Comparison of ENCODE assay signal across 18 cellular contexts in genomic region chr7:7209412-7210050, GRCh38. TPM values are rescaled to one million over a fixed set of nuclear protein-coding genes. Genes with fewer than 3 reads are reported as not detected.
DNase-seq lines count a peak whose midpoint lies in the region; ATAC-seq, FAIRE-seq and TF ChIP-seq lines count a peak whose summit lies in the region.
"Had no signal": no experiment of that assay in that cellular context is flagged by ENCODE, and none has a peak within 500 bp of the region (broad histone marks: within the 10 kb centered on the region; RNA-seq: fewer than 3 reads in every experiment).

No MANE protein-coding gene starts in this region.

- no peaks in the 10 kb centered on the region for H3K23me2 ChIP-seq in H9 (ENCODE audit: insufficient read length, low read depth, low read length, poor library complexity, severe bottlenecking)

- intact Hi-C loops in upper lobe of right lung (cut with DNase I), result no loop called here

- H2BK12ac ChIP-seq in H9 (ENCODE audit: insufficient read length, low read depth, low read length), result peak overlapping the region; percentile 36

- H3K9me3 ChIP-seq in H9 (ENCODE audit: control insufficient read depth, low read depth, low read length) (no peaks in the 10 kb centered on the region), iPS-18a (ENCODE audit: control insufficient read depth, low read depth, low read length) (no peaks in the 10 kb centered on the region), upper lobe of right lung (no peaks in the 10 kb centered on the region)
- H3K9me3 ChIP-seq: SJSA1 had no signal

- H3K27ac Mint-ChIP-seq in H9, result peak overlapping the region; percentile 96 to 98 (median 98)
- peak overlapping the region; percentile 5 for H3K27ac Mint-ChIP-seq in stimulated activated memory B cell treated with anti-CD40 and anti-IgM and Interleukin-4, amounts not matched to agents 10 μg/mL and 1 μg/mL and 100 μg/mL, for 72 hours
- H3K27ac Mint-ChIP-seq: CD4-positive, CD25-positive, alpha-beta regulatory T cell had no signal

- no peak overlapping the region; the same call in 1 of the 2 replicates for H3K4ac ChIP-seq in H9 (ENCODE audit: low read depth, low read length)

- no peak overlapping the region for H3K56ac ChIP-seq in H9 (ENCODE audit: insufficient read length, low read depth, low read length)

- peak overlapping the region; percentile 40 for H3T11ph ChIP-seq in H9 (ENCODE audit: low read length)

- H3K36me3 Mint-ChIP-seq in H9 (ENCODE audit: insufficient read depth in 1 of 3, low read depth in 3 of 3), result peaks cover 15 to 17% (median 17%) of the 10 kb centered on the region in 3 experiments
- H3K36me3 Mint-ChIP-seq in stimulated activated memory B cell treated with anti-CD40 and anti-IgM and Interleukin-4, amounts not matched to agents 10 μg/mL and 1 μg/mL and 100 μg/mL, for 72 hours, result peaks cover 42% of the 10 kb centered on the region

- H4K91ac ChIP-seq in H9 (ENCODE audit: insufficient read length, low read depth, low read length), result no peak overlapping the region

- peak overlapping the region; percentile 45 to 72 for H3K4me3 Mint-ChIP-seq in H9
- no peak overlapping the region for H3K4me3 Mint-ChIP-seq in stimulated activated memory B cell treated with anti-CD40 and anti-IgM and Interleukin-4, amounts not matched to agents 10 μg/mL and 1 μg/mL and 100 μg/mL, for 72 hours
- H3K4me3 Mint-ChIP-seq: CD4-positive, CD25-positive, alpha-beta regulatory T cell had no signal

- H3K14ac ChIP-seq in H9 (ENCODE audit: insufficient read depth, low read length), result no peak overlapping the region

- H4K5ac ChIP-seq in H9 (ENCODE audit: insufficient read length, low read depth, low read length), result no peak overlapping the region

- peaks cover 1% of the 10 kb centered on the region for H3K79me1 ChIP-seq in H9 (ENCODE audit: insufficient read depth, low read depth, low read length, poor library complexity, severe bottlenecking)

- H3K9ac ChIP-seq in H9 (ENCODE audit: extremely low read depth, insufficient read length, low read length), result peak overlapping the region; percentile 37
- peak overlapping the region; percentile 71 for H3K9ac ChIP-seq in iPS-18a (ENCODE audit: low read length)

- H3K27ac ChIP-seq in H9 (ENCODE audit: insufficient read length, low read depth, low read length) (peak overlapping the region; percentile 98), caudate nucleus (ENCODE audit: low read depth, low read length) (peak overlapping the region; percentile 30), iPS-18a (ENCODE audit: low read length) (peak overlapping the region; percentile 96), upper lobe of right lung (no peak overlapping the region)
- H3K27ac ChIP-seq: SJSA1 had no signal

- no peak overlapping the region for H2AFZ ChIP-seq in H9 (ENCODE audit: low read length)

- no peak for ATAC-seq in stimulated activated memory B cell treated with anti-CD40 and anti-IgM and Interleukin-4, amounts not matched to agents 10 μg/mL and 1 μg/mL and 100 μg/mL, for 72 hours
- ATAC-seq in upper lobe of right lung, result no peak
- no peak for ATAC-seq in HG03520 (IDR thresholded peaks at IDR 0.05; ENCODE audit: unreplicated experiment)

- no peak for TF ChIP-seq POLR2A in GM12891 (IDR thresholded peaks at IDR 0.05; ENCODE audit: low read depth, low read length)

- no peak for FAIRE-seq in GM12891 (lab: Jason Lieb, UNC)

- H2AK5ac ChIP-seq in H9 (ENCODE audit: insufficient read length, low read length), result no peak overlapping the region

- peak overlapping the region; percentile 91 for H2BK20ac ChIP-seq in H9 (ENCODE audit: low read depth, low read length, poor library complexity, severe bottlenecking)

- WGBS in H9 (ENCODE audit: extremely low coverage, insufficient read length, low lambda C conversion rate), result no CpG with 5 or more reads among the region's 10 CpGs

- TF ChIP-seq CTCF in H9 (conservative IDR thresholded peaks at IDR 0.05), result no peak
- TF ChIP-seq CTCF in upper lobe of right lung (IDR thresholded peaks at IDR 0.05), result no peak

- no peak overlapping the region for H2BK15ac ChIP-seq in H9 (ENCODE audit: low read depth, low read length)

- no peak overlapping the region for H3K23ac ChIP-seq in H9 (ENCODE audit: insufficient read length, low read depth, low read length)

- H2BK120ac ChIP-seq in H9 (ENCODE audit: low read depth, low read length, poor library complexity, severe bottlenecking), result peak overlapping the region; percentile 99

- H3K4me1 ChIP-seq in H9 (ENCODE audit: insufficient read depth, low read length), result peaks cover 4% of the 10 kb centered on the region; the same call in 1 of the 2 replicates
- peaks cover 70% of the 10 kb centered on the region for H3K4me1 ChIP-seq in iPS-18a (ENCODE audit: control insufficient read depth, low read depth, low read length)
- no peaks in the 10 kb centered on the region for H3K4me1 ChIP-seq in upper lobe of right lung
- H3K4me1 ChIP-seq: SJSA1 had no signal

- no peak overlapping the region for H4K8ac ChIP-seq in H9 (replicated peaks; ENCODE audit: insufficient read length, low read depth, low read length)

- no peaks in the 10 kb centered on the region for H4K20me1 ChIP-seq in H9 (ENCODE audit: control insufficient read depth, insufficient read depth, insufficient read length)

- peak overlapping the region; percentile 17 for H3K4me2 ChIP-seq in H9 (ENCODE audit: insufficient read depth, insufficient read length, low read length)

- DNase-seq in H9 (no peak), caudate nucleus (lab: John Stamatoyannopoulos, UW) (peak in 12 of 61 donors; percentile 3 to 64 (median 13)), upper lobe of right lung (no peak), GM12891 (ENCODE audit: insufficient read length, low spot score) (no peak)
- DNase-seq: AML-193; CD4-positive, CD25-positive, alpha-beta regulatory T cell; DMS79 treated with DMSO at 0.1 percent for 48 hours; GF-D8; GOT3; NCI-H146; NCI-H2081 treated with DMSO at 0.1 percent for 48 hours; NCI-H345; NCI-H69; NK-92 treated with Interleukin-12 subunit alpha and Interleukin-12 subunit beta, amount 100 ng/mL, for 24 hours had no signal

- peaks cover 18% of the 10 kb centered on the region; the same call in 1 of the 2 replicates for H3K79me2 ChIP-seq in H9 (ENCODE audit: insufficient read depth, low read length)

- peaks cover 0 to 3% of the 10 kb centered on the region in 2 experiments; a peak in 3 of 5 replicates for H3K9me3 Mint-ChIP-seq in H9
- H3K9me3 Mint-ChIP-seq in stimulated activated memory B cell treated with anti-CD40 and anti-IgM and Interleukin-4, amounts not matched to agents 10 μg/mL and 1 μg/mL and 100 μg/mL, for 72 hours, result peaks cover 2% of the 10 kb centered on the region

- H3K27me3 ChIP-seq in H9 (ENCODE audit: insufficient read depth, low read length) (no peaks in the 10 kb centered on the region), iPS-18a (ENCODE audit: control insufficient read depth, insufficient read depth, low read length) (no peaks in the 10 kb centered on the region), upper lobe of right lung (no peaks in the 10 kb centered on the region)
- H3K27me3 ChIP-seq: SJSA1 had no signal

- peaks cover 68 to 88% of the 10 kb centered on the region in 2 experiments for H3K4me1 Mint-ChIP-seq in H9
- H3K4me1 Mint-ChIP-seq in stimulated activated memory B cell treated with anti-CD40 and anti-IgM and Interleukin-4, amounts not matched to agents 10 μg/mL and 1 μg/mL and 100 μg/mL, for 72 hours, result peaks cover 53% of the 10 kb centered on the region

- H2BK5ac ChIP-seq in H9 (ENCODE audit: insufficient read length, low read length), result no peak overlapping the region

- H3K27me3 Mint-ChIP-seq in H9 (ENCODE audit: low read depth), result no peaks in the 10 kb centered on the region
- no peaks in the 10 kb centered on the region for H3K27me3 Mint-ChIP-seq in stimulated activated memory B cell treated with anti-CD40 and anti-IgM and Interleukin-4, amounts not matched to agents 10 μg/mL and 1 μg/mL and 100 μg/mL, for 72 hours
- H3K27me3 Mint-ChIP-seq: CD4-positive, CD25-positive, alpha-beta regulatory T cell had no signal

- no peaks in the 10 kb centered on the region for H3K36me3 ChIP-seq in iPS-18a (ENCODE audit: control insufficient read depth, low read depth, low read length)
- H3K36me3 ChIP-seq in upper lobe of right lung, result no peaks in the 10 kb centered on the region
- H3K36me3 ChIP-seq: SJSA1 had no signal

- H3K18ac ChIP-seq in H9 (ENCODE audit: insufficient read length, low read depth, low read length), result peak overlapping the region; percentile 51

- peak overlapping the region; percentile 47 for H3K4me3 ChIP-seq in iPS-18a (ENCODE audit: low read length)
- H3K4me3 ChIP-seq in upper lobe of right lung, result no peak overlapping the region
- H3K4me3 ChIP-seq: SJSA1 had no signal

TF ChIP-seq in GM12891, 5 proteins besides CTCF, POLR2A, EP300 and RAD21:
- no peak for TF ChIP-seq PAX5 (IDR thresholded peaks at IDR 0.05; ENCODE audit: insufficient read depth, low read length, severe bottlenecking)
- TF ChIP-seq POLR2AphosphoS5 (IDR thresholded peaks at IDR 0.05; ENCODE audit: low read depth, low read length), result no peak
- TF ChIP-seq POU2F2 (IDR thresholded peaks at IDR 0.05; ENCODE audit: low read depth, low read length), result no peak
- TF ChIP-seq TAF1 (IDR thresholded peaks at IDR 0.05; ENCODE audit: low read depth, low read length), result no peak
- no peak for TF ChIP-seq SPI1 (IDR thresholded peaks at IDR 0.05; ENCODE audit: low read depth, low read length)
TF ChIP-seq in GM12891: peak in this region for 0.

RNA-seq across cellular contexts. Expression of gene C1GALT1, which starts 27.2 kb away (rescaled TPM):
- total RNA-seq in H9 (2021) (81.5 and 88.2 TPM in 2 replicates), upper lobe of right lung (33.9 TPM)
- 4.9 TPM for polyA plus RNA-seq in GM12891 (2012; ENCODE audit: low read depth, missing spikeins)
